Comparison of ENCODE assay signal across 8 cellular contexts in the genomic region with DNA sequence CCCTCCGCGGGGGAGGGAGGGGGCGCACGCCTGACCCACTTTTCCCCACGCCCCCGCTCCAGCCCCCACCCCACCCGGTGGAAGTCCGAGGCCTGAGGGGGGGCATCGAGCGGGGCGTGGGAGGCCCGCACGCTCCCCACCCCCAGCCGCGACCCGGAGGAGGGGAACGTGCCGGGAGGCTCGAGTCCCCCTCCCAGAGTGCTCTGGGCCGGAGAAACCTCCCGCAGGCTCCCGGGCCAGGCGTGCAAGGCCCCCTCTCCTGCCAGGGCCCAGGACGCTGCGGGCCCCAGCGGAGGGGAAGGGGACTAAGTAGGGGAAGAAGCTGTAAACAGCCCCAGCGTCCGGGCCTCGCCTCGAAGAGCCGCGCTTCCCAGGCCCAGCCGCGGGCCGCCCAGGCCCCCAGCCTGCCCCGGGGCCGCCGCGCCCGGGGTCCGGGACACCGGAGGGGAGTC. TPM values are rescaled to one million over a fixed set of nuclear protein-coding genes. Genes with fewer than 3 reads are reported as not detected.
A peak's percentile ranks its signal among the peaks of the same experiment; 100 is the strongest.
DNase-seq lines count a peak whose midpoint lies in the region; ATAC-seq and TF ChIP-seq lines count a peak whose summit lies in the region.

No MANE protein-coding gene starts in this region.

- no peak for TF ChIP-seq EP300 in sigmoid colon (IDR thresholded peaks at IDR 0.05)

- H3K27me3 ChIP-seq in sigmoid colon, result no peaks in the 10 kb centered on the region

- no peak for TF ChIP-seq POLR2A in sigmoid colon (IDR thresholded peaks at IDR 0.05)

- peak overlapping the region; percentile 76 to 100 (median 86) for H3K4me3 ChIP-seq in sigmoid colon

- no peak for TF ChIP-seq CTCF in sigmoid colon (IDR thresholded peaks at IDR 0.05)

- ATAC-seq in HG03280 (IDR thresholded peaks at IDR 0.05; ENCODE audit: unreplicated experiment) (peak; percentile 24), left ventricle myocardium superior (peak; percentile 43), GM19324 (IDR thresholded peaks at IDR 0.05; ENCODE audit: low FRiP score, unreplicated experiment) (no peak)

- no peaks in the 10 kb centered on the region for H3K36me3 ChIP-seq in sigmoid colon

- no peaks in the 10 kb centered on the region for H3K9me3 ChIP-seq in sigmoid colon

- peaks cover 0 to 53% (median 48%) of the 10 kb centered on the region in 4 donors for H3K4me1 ChIP-seq in sigmoid colon

- 1% methylated on average over 42 of the region's 42 CpGs for WGBS in sigmoid colon, 2 donors

- intact Hi-C loops in left ventricle myocardium superior (cut with micrococcal nuclease) (loop anchor here (5.0 kb wide), 1 partner anchor 128 kb away; no protein-coding TSS in a partner anchor), sigmoid colon (cut with DNase I) (loop anchor here (5.0 kb wide), 1 partner anchor 123 kb away; a partner anchor contains a TSS)

- H3K27ac ChIP-seq in sigmoid colon, result peak overlapping the region; percentile 79 to 92 (median 88)

- DNase-seq in activated naive CD4-positive, alpha-beta T cell treated with Interleukin-2 at 50 U/mL for 16 hours, result peak; percentile 20
- no peak for DNase-seq in activated naive CD4-positive, alpha-beta T cell treated with anti-CD3 and anti-CD28 coated beads, Interleukin-2, amount 50 U/mL, for 16 hours
- peak; percentile 66 for DNase-seq in activated CD8-positive, alpha-beta memory T cell treated with anti-CD3 and anti-CD28 coated beads, Interleukin-2, amount 50 U/mL, for 48 hours
- DNase-seq in left ventricle myocardium superior (peak; percentile 41), sigmoid colon (no peak), DMS53 treated with DMSO at 0.1 percent for 48 hours (lab: John Stamatoyannopoulos, UW; ENCODE audit: unreplicated experiment) (no peak)

RNA-seq across cellular contexts. Expression of a gene that starts 0.3 kb away (rescaled TPM):
- total RNA-seq in left ventricle myocardium superior (35.4 TPM), sigmoid colon (10 to 100 TPM; 31.7 to 61.5 (median 53.6) TPM)
- polyA plus RNA-seq in sigmoid colon, result 1 to 10 TPM; 2.4 to 8.6 (median 6.0) TPM

Comparison
In these comparisons a context has a peak if more than half of its experiments do, and no peak if none do; other contexts are left out.
1. DNase-seq: peak in activated naive CD4-positive, alpha-beta T cell treated with Interleukin-2 at 50 U/mL for 16 hours (single experiment), activated CD8-positive, alpha-beta memory T cell treated with anti-CD3 and anti-CD28 coated beads, Interleukin-2, amount 50 U/mL, for 48 hours (single experiment) and left ventricle myocardium superior (single experiment); none in activated naive CD4-positive, alpha-beta T cell treated with anti-CD3 and anti-CD28 coated beads, Interleukin-2, amount 50 U/mL, for 16 hours (single experiment), sigmoid colon (single experiment) and DMS53 treated with DMSO at 0.1 percent for 48 hours (single experiment).